2 cellular contexts compared by ENCODE assay signal in genomic region chr9:121192959-121193645, GRCh38.
TF ChIP-seq lines count a peak whose summit lies in the region.

No MANE protein-coding gene starts in this region.

TF ChIP-seq in SK-N-SH treated with all-trans-retinoic acid at 6 μM for 48 hours, 23 proteins besides CTCF, POLR2A, EP300 and RAD21:
- no peak for TF ChIP-seq TSHZ2 (CRISPR knock-in tag; IDR thresholded peaks at IDR 0.05)
- TF ChIP-seq ZFP3 (CRISPR knock-in tag; IDR thresholded peaks at IDR 0.05), result no peak
- TF ChIP-seq RARB (CRISPR knock-in tag; IDR thresholded peaks at IDR 0.05), result no peak
- no peak for TF ChIP-seq PPARA (CRISPR knock-in tag; IDR thresholded peaks at IDR 0.05; ENCODE audit: borderline replicate concordance)
- TF ChIP-seq ZNF8 (CRISPR knock-in tag; IDR thresholded peaks at IDR 0.05), result no peak
- no peak for TF ChIP-seq SNAI2 (CRISPR knock-in tag; IDR thresholded peaks at IDR 0.05)
- TF ChIP-seq, protein P1, sequence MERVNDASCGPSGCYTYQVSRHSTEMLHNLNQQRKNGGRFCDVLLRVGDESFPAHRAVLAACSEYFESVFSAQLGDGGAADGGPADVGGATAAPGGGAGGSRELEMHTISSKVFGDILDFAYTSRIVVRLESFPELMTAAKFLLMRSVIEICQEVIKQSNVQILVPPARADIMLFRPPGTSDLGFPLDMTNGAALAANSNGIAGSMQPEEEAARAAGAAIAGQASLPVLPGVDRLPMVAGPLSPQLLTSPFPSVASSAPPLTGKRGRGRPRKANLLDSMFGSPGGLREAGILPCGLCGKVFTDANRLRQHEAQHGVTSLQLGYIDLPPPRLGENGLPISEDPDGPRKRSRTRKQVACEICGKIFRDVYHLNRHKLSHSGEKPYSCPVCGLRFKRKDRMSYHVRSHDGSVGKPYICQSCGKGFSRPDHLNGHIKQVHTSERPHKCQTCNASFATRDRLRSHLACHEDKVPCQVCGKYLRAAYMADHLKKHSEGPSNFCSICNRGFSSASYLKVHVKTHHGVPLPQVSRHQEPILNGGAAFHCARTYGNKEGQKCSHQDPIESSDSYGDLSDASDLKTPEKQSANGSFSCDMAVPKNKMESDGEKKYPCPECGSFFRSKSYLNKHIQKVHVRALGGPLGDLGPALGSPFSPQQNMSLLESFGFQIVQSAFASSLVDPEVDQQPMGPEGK (CRISPR knock-in tag; IDR thresholded peaks at IDR 0.05; ENCODE audit: borderline replicate concordance), result no peak
- no peak for TF ChIP-seq CSRNP3 (CRISPR knock-in tag; IDR thresholded peaks at IDR 0.05)
- no peak for TF ChIP-seq ZNF70 (CRISPR knock-in tag; IDR thresholded peaks at IDR 0.05)
- no peak for TF ChIP-seq OSR1 (CRISPR knock-in tag; IDR thresholded peaks at IDR 0.05)
- no peak for TF ChIP-seq GLIS3 (CRISPR knock-in tag; IDR thresholded peaks at IDR 0.05)
- TF ChIP-seq CREB5 (CRISPR knock-in tag; IDR thresholded peaks at IDR 0.05; ENCODE audit: low read depth), result no peak
- no peak for TF ChIP-seq POU6F1 (CRISPR knock-in tag; IDR thresholded peaks at IDR 0.05; ENCODE audit: borderline replicate concordance, low read depth)
- TF ChIP-seq TOX (CRISPR knock-in tag; IDR thresholded peaks at IDR 0.05; ENCODE audit: borderline replicate concordance), result no peak
- TF ChIP-seq TCF4 (CRISPR knock-in tag; IDR thresholded peaks at IDR 0.05; ENCODE audit: borderline replicate concordance), result no peak
- TF ChIP-seq ZNF565 (CRISPR knock-in tag; conservative IDR thresholded peaks at IDR 0.05; ENCODE audit: low read depth), result no peak
- TF ChIP-seq ISL1 (CRISPR knock-in tag; IDR thresholded peaks at IDR 0.05), result no peak
- TF ChIP-seq CSDC2 (CRISPR knock-in tag; IDR thresholded peaks at IDR 0.05), result no peak

TF ChIP-seq in SK-N-SH, 30 proteins besides CTCF, POLR2A, EP300 and RAD21 (continued from another document):
- TF ChIP-seq REST (IDR thresholded peaks at IDR 0.05; ENCODE audit: low read depth, low read length), result no peak
TF ChIP-seq in SK-N-SH: peak in this region for 0.
